7 cellular contexts compared by ENCODE assay signal in the genomic region with DNA sequence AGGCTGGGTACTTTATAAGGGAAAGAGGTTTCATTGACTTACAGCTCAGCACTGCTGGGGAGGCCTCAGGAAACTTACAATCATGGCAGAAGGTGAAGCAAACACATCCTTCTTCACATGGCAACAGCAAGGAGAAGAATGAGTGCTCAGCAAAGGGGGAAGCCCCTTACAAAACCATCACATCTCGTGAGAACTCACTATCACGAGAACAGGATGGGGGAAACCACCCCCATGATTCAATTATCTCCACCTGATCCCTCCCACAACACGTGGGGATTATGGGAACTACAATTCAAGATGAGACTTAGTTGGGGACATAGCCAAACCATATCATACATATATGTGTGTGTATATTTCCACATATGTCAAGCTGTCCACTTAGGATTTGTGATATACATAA. TPM values are rescaled to one million over a fixed set of nuclear protein-coding genes. Genes with fewer than 3 reads are reported as not detected.
DNase-seq lines count a peak whose midpoint lies in the region; ATAC-seq and TF ChIP-seq lines count a peak whose summit lies in the region.
"Not testable (repeated sequence)": the region's sequence is repeated elsewhere in the genome, so short reads cannot be mapped to it uniquely, and the experiment has no call there.

No MANE protein-coding gene starts in this region.

- CTCF ChIA-PET in activated CD4-positive, alpha-beta T cell treated with anti-CD3 and anti-CD28 coated beads, Interleukin-2, amount 10 ng/mL, durations not matched to agents 7 days and 5 days (lab: Charles Lee) = interaction anchor here (0.7 to 5.3 kb wide), 4 partner anchors 13 to 421 kb away, joined by 3 to 72 read pairs (median 30); partner anchors contain the start of gene SOCS1

- POLR2A ChIA-PET in activated CD4-positive, alpha-beta T cell treated with anti-CD3 and anti-CD28 coated beads, Interleukin-2, amount 10 ng/mL, durations not matched to agents 7 days and 5 days (lab: Charles Lee) = not testable (repeated sequence)

- H3K4me1 Mint-ChIP-seq in T-helper 1 cell treated with Interleukin-12 subunit alpha and Interleukin-12 subunit beta and Interleukin-4 antibody, amounts not matched to agents 30 μg/mL and 1 μg/mL, for 36 hours (ENCODE audit: low read depth) = peaks cover 55% of the 10 kb centered on the region
- H3K4me1 Mint-ChIP-seq in activated CD4-positive, alpha-beta T cell treated with anti-CD3 and anti-CD28 coated beads, Interleukin-2, amount 10 ng/mL, durations not matched to agents 7 days and 5 days = peaks cover 85% of the 10 kb centered on the region
- peaks cover 85% of the 10 kb centered on the region for H3K4me1 Mint-ChIP-seq in activated T-cell treated with anti-CD3 and anti-CD28 coated beads, Interleukin-2, amount 50 U/mL, for 72 hours (ENCODE audit: low read depth)
- H3K4me1 Mint-ChIP-seq in endothelial cell (ENCODE audit: unreplicated experiment) = peaks cover 20% of the 10 kb centered on the region

- H3K27me3 Mint-ChIP-seq in T-helper 1 cell treated with Interleukin-12 subunit alpha and Interleukin-12 subunit beta and Interleukin-4 antibody, amounts not matched to agents 30 μg/mL and 1 μg/mL, for 36 hours (ENCODE audit: low read depth); activated CD4-positive, alpha-beta T cell treated with anti-CD3 and anti-CD28 coated beads, Interleukin-2, amount 10 ng/mL, durations not matched to agents 7 days and 5 days; activated T-cell treated with anti-CD3 and anti-CD28 coated beads, Interleukin-2, amount 50 U/mL, for 72 hours (ENCODE audit: low read depth); endothelial cell (ENCODE audit: unreplicated experiment): not testable (repeated sequence)

- peaks cover 53% of the 10 kb centered on the region for H3K36me3 Mint-ChIP-seq in T-helper 1 cell treated with Interleukin-12 subunit alpha and Interleukin-12 subunit beta and Interleukin-4 antibody, amounts not matched to agents 30 μg/mL and 1 μg/mL, for 36 hours (ENCODE audit: low read depth)
- peaks cover 54% of the 10 kb centered on the region for H3K36me3 Mint-ChIP-seq in activated CD4-positive, alpha-beta T cell treated with anti-CD3 and anti-CD28 coated beads, Interleukin-2, amount 10 ng/mL, durations not matched to agents 7 days and 5 days (ENCODE audit: low read depth)
- peaks cover 21 to 41% of the 10 kb centered on the region in 2 donors for H3K36me3 Mint-ChIP-seq in activated T-cell treated with anti-CD3 and anti-CD28 coated beads, Interleukin-2, amount 50 U/mL, for 72 hours (ENCODE audit: insufficient read depth in 2 of 2)
- H3K36me3 Mint-ChIP-seq in activated naive CD4-positive, alpha-beta T cell treated with anti-CD3 and anti-CD28 coated beads, Interleukin-2, amount 50 U/mL, for 72 hours = peaks cover 18 to 31% of the 10 kb centered on the region in 2 donors
- H3K36me3 Mint-ChIP-seq in endothelial cell (ENCODE audit: low read depth, unreplicated experiment) = peaks cover 37% of the 10 kb centered on the region

- peak overlapping the region; percentile 51 for H3K4me3 Mint-ChIP-seq in T-helper 1 cell treated with Interleukin-12 subunit alpha and Interleukin-12 subunit beta and Interleukin-4 antibody, amounts not matched to agents 30 μg/mL and 1 μg/mL, for 36 hours
- not testable (repeated sequence) for H3K4me3 Mint-ChIP-seq in activated CD4-positive, alpha-beta T cell treated with anti-CD3 and anti-CD28 coated beads, Interleukin-2, amount 10 ng/mL, durations not matched to agents 7 days and 5 days; endothelial cell (ENCODE audit: unreplicated experiment)
- peak overlapping the region; percentile 20 to 83 for H3K4me3 Mint-ChIP-seq in activated T-cell treated with anti-CD3 and anti-CD28 coated beads, Interleukin-2, amount 50 U/mL, for 72 hours

- ATAC-seq in activated T-cell treated with anti-CD3 and anti-CD28 coated beads, Interleukin-2, amount 50 U/mL, for 72 hours (replicated peaks in 1 of 2) = not testable (repeated sequence)
- ATAC-seq in activated naive CD4-positive, alpha-beta T cell treated with anti-CD3 and anti-CD28 coated beads, Interleukin-2, amount 50 U/mL, for 72 hours = peak; percentile 1 to 31

- H3K9me3 Mint-ChIP-seq in T-helper 1 cell treated with Interleukin-12 subunit alpha and Interleukin-12 subunit beta and Interleukin-4 antibody, amounts not matched to agents 30 μg/mL and 1 μg/mL, for 36 hours; activated CD4-positive, alpha-beta T cell treated with anti-CD3 and anti-CD28 coated beads, Interleukin-2, amount 10 ng/mL, durations not matched to agents 7 days and 5 days; activated T-cell treated with anti-CD3 and anti-CD28 coated beads, Interleukin-2, amount 50 U/mL, for 72 hours; activated naive CD4-positive, alpha-beta T cell treated with anti-CD3 and anti-CD28 coated beads, Interleukin-2, amount 50 U/mL, for 72 hours; endothelial cell (ENCODE audit: unreplicated experiment): not testable (repeated sequence)

- H3K27ac Mint-ChIP-seq in T-helper 1 cell treated with Interleukin-12 subunit alpha and Interleukin-12 subunit beta and Interleukin-4 antibody, amounts not matched to agents 30 μg/mL and 1 μg/mL, for 36 hours = peak overlapping the region; percentile 91
- peak overlapping the region; percentile 85 for H3K27ac Mint-ChIP-seq in activated CD4-positive, alpha-beta T cell treated with anti-CD3 and anti-CD28 coated beads, Interleukin-2, amount 10 ng/mL, durations not matched to agents 7 days and 5 days
- peak overlapping the region; percentile 98 for H3K27ac Mint-ChIP-seq in activated T-cell treated with anti-CD3 and anti-CD28 coated beads, Interleukin-2, amount 50 U/mL, for 72 hours
- peak overlapping the region; percentile 98 to 99 for H3K27ac Mint-ChIP-seq in activated naive CD4-positive, alpha-beta T cell treated with anti-CD3 and anti-CD28 coated beads, Interleukin-2, amount 50 U/mL, for 72 hours
- peak overlapping the region; percentile 16 for H3K27ac Mint-ChIP-seq in endothelial cell (ENCODE audit: unreplicated experiment)

- TF ChIP-seq CTCF in endothelial cell (IDR thresholded peaks at IDR 0.05; ENCODE audit: unreplicated experiment) = not testable (repeated sequence)

- peak; percentile 70 for DNase-seq in GF-D8 (lab: John Stamatoyannopoulos, UW)
- not testable (repeated sequence) for DNase-seq in activated CD4-positive, alpha-beta T cell treated with anti-CD3 and anti-CD28 coated beads, Interleukin-2, amount 10 ng/mL, durations not matched to agents 7 days and 5 days; activated naive CD4-positive, alpha-beta T cell treated with anti-CD3 and anti-CD28 coated beads, Interleukin-2, amount 50 U/mL, for 72 hours (ENCODE audit: low spot score in 2 of 2); endothelial cell (ENCODE audit: low spot score)
- DNase-seq in activated T-cell treated with anti-CD3 and anti-CD28 coated beads, Interleukin-2, amount 50 U/mL, for 72 hours = peak; percentile 37 to 59
- peak; percentile 54 for DNase-seq in stimulated activated CD4-positive, alpha-beta T cell treated with anti-CD3 and anti-CD28 coated beads, Interleukin-4, amount 100 ng/mL, for 24 hours

RNA-seq across cellular contexts. Expression of gene CLEC16A, which starts 22.2 kb away (rescaled TPM):
- 10 to 100 TPM; 30.9 to 35.1 TPM for total RNA-seq in activated CD4-positive, alpha-beta T cell treated with anti-CD3 and anti-CD28 coated beads, Interleukin-2, amount 10 ng/mL, durations not matched to agents 7 days and 5 days
- 10 to 100 TPM; 29.9 to 32.3 TPM for total RNA-seq in activated T-cell treated with anti-CD3 and anti-CD28 coated beads, Interleukin-2, amount 50 U/mL, for 72 hours
- total RNA-seq in activated naive CD4-positive, alpha-beta T cell treated with anti-CD3 and anti-CD28 coated beads, Interleukin-2, amount 50 U/mL, for 72 hours = 10 to 100 TPM; 28.0 to 33.2 TPM
- 58.1 TPM for total RNA-seq in endothelial cell (ENCODE audit: unreplicated experiment)

RNA-seq across cellular contexts. Expression of gene DEXI, which starts 24.3 kb away (rescaled TPM):
- 10 to 100 TPM; 29.2 to 36.9 TPM for total RNA-seq in activated CD4-positive, alpha-beta T cell treated with anti-CD3 and anti-CD28 coated beads, Interleukin-2, amount 10 ng/mL, durations not matched to agents 7 days and 5 days
- total RNA-seq in activated T-cell treated with anti-CD3 and anti-CD28 coated beads, Interleukin-2, amount 50 U/mL, for 72 hours = 10 to 100 TPM; 24.4 to 26.7 TPM
- total RNA-seq in activated naive CD4-positive, alpha-beta T cell treated with anti-CD3 and anti-CD28 coated beads, Interleukin-2, amount 50 U/mL, for 72 hours = 10 to 100 TPM; 17.1 to 30.2 TPM
- 37.9 TPM for total RNA-seq in endothelial cell (ENCODE audit: unreplicated experiment)

Comparison
In these comparisons a context has a peak if more than half of its experiments do, and no peak if none do; other contexts are left out.
1. H3K27ac Mint-ChIP-seq: peak in every context shown above with its lines; median percentile 98 in activated naive CD4-positive, alpha-beta T cell treated with anti-CD3 and anti-CD28 coated beads, Interleukin-2, amount 50 U/mL, for 72 hours; 98 in activated T-cell treated with anti-CD3 and anti-CD28 coated beads, Interleukin-2, amount 50 U/mL, for 72 hours; 91 in T-helper 1 cell treated with Interleukin-12 subunit alpha and Interleukin-12 subunit beta and Interleukin-4 antibody, amounts not matched to agents 30 μg/mL and 1 μg/mL, for 36 hours; 85 in activated CD4-positive, alpha-beta T cell treated with anti-CD3 and anti-CD28 coated beads, Interleukin-2, amount 10 ng/mL, durations not matched to agents 7 days and 5 days; 16 in endothelial cell.